1 cellular context compared by ENCODE assay signal in genomic region chr9:127991017-127991756, GRCh38.
TF ChIP-seq lines count a peak whose summit lies in the region.

No MANE protein-coding gene starts in this region.

TF ChIP-seq in HepG2, 621 proteins besides CTCF, POLR2A, EP300 and RAD21 (continued from another document):
- TF ChIP-seq ZNF407 (CRISPR knock-in tag; IDR thresholded peaks at IDR 0.05; ENCODE audit: not compliant biosample characterization), result no peak
- TF ChIP-seq ZNF883 (CRISPR knock-in tag; IDR thresholded peaks at IDR 0.05; ENCODE audit: not compliant biosample characterization), result no peak
- TF ChIP-seq MYPOP (CRISPR knock-in tag; IDR thresholded peaks at IDR 0.05), result peak; percentile 44; the same call in 1 of the 2 replicates
- TF ChIP-seq ELF3 (CRISPR knock-in tag; IDR thresholded peaks at IDR 0.05), result peak; percentile 81
- no peak for TF ChIP-seq PRDM4 (CRISPR knock-in tag; IDR thresholded peaks at IDR 0.05; ENCODE audit: borderline replicate concordance)
- 0 out of 2 replicates have a peak, but pooled peaks have one; percentile 17 for TF ChIP-seq HOMEZ (CRISPR knock-in tag; IDR thresholded peaks at IDR 0.05; ENCODE audit: low read depth)
- TF ChIP-seq, protein P1, sequence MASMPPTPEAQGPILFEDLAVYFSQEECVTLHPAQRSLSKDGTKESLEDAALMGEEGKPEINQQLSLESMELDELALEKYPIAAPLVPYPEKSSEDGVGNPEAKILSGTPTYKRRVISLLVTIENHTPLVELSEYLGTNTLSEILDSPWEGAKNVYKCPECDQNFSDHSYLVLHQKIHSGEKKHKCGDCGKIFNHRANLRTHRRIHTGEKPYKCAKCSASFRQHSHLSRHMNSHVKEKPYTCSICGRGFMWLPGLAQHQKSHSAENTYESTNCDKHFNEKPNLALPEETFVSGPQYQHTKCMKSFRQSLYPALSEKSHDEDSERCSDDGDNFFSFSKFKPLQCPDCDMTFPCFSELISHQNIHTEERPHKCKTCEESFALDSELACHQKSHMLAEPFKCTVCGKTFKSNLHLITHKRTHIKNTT (CRISPR knock-in tag; IDR thresholded peaks at IDR 0.05), result no peak
